ENCODE assay signal across 22 cellular contexts in the genomic region with DNA sequence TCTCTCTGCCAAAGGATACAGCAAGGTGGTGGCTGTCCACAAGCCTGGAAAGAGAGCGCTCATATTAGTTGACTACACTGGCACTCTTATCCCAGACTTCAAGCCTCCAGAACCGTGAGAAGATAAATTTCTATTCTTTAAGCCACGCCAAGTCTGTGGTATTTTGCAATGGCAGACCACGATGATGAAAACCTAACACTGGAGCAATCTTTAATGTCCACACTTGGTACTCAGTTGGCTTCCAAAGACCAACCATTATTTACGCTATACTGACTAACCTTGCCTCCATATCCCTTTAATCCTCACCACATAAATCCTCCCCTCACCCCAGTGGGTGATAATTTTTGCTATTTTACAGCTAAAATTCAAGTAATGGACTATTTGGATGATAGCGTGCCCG. TPM values are rescaled to one million over a fixed set of nuclear protein-coding genes. Genes with fewer than 3 reads are reported as not detected.
DNase-seq lines count a peak whose midpoint lies in the region; ATAC-seq and TF ChIP-seq lines count a peak whose summit lies in the region.
"Had no signal": no experiment of that assay in that cellular context is flagged by ENCODE, and none has a peak within 500 bp of the region (broad histone marks: within the 10 kb centered on the region; RNA-seq: fewer than 3 reads in every experiment).

No MANE protein-coding gene starts in this region.

- H3K4ac ChIP-seq in IMR-90 (ENCODE audit: low read depth, low read length): peak overlapping the region; percentile 72; the same call in 1 of the 2 replicates

- peak overlapping the region; percentile 87 for H2BK20ac ChIP-seq in IMR-90 (ENCODE audit: low read depth, low read length)

- H2AK5ac ChIP-seq in IMR-90 (ENCODE audit: low read depth, low read length): peak overlapping the region; percentile 46; the same call in 1 of the 2 replicates

- no peak overlapping the region for H3K9ac ChIP-seq in IMR-90 (ENCODE audit: low read depth, low read length)

- intact Hi-C loops in IMR-90 (cut with micrococcal nuclease): no loop called here

- H3K27ac ChIP-seq in IMR-90 (ENCODE audit: insufficient read depth, low read length): no peak overlapping the region
- H3K27ac ChIP-seq in right atrium auricular region: no peak overlapping the region
- H3K27ac ChIP-seq: left lung, skin epidermis had no signal

- no peak overlapping the region for H3K56ac ChIP-seq in IMR-90 (ENCODE audit: extremely low read depth, insufficient read depth, low read length)

- H4K91ac ChIP-seq in IMR-90 (ENCODE audit: insufficient read depth, low read depth, low read length): peak overlapping the region; percentile 78; the same call in 1 of the 2 replicates

- H3K14ac ChIP-seq in IMR-90 (replicated peaks; ENCODE audit: low read depth, low read length): no peak overlapping the region

- no peak overlapping the region for H2AK9ac ChIP-seq in IMR-90 (replicated peaks; ENCODE audit: low read depth, low read length, poor library complexity)

- POLR2A ChIA-PET in IMR-90 (lab: Charles Lee; ENCODE audit: unreplicated experiment): no interaction called here

- H2BK120ac ChIP-seq in IMR-90 (ENCODE audit: low read depth, low read length): peak overlapping the region; percentile 82

- peaks cover 0 to 7% of the 10 kb centered on the region in 2 experiments; a peak in 2 of 4 replicates for H3K79me1 ChIP-seq in IMR-90 (ENCODE audit: low read depth in 1 of 2, low read length in 2 of 2)

- H3K4me3 ChIP-seq in IMR-90 (ENCODE audit: insufficient read depth, low read depth, low read length): no peak overlapping the region
- H3K4me3 ChIP-seq in skeletal muscle cell (ENCODE audit: low read depth, low read length): no peak overlapping the region
- no peak overlapping the region for H3K4me3 ChIP-seq in right atrium auricular region
- H3K4me3 ChIP-seq: left lung, skin epidermis had no signal

- H2BK5ac ChIP-seq in IMR-90 (ENCODE audit: low read depth, low read length, poor library complexity, severe bottlenecking): peak overlapping the region; percentile 56

- H2BK15ac ChIP-seq in IMR-90 (ENCODE audit: low read depth, low read length): peak overlapping the region; percentile 74

- H3K18ac ChIP-seq in IMR-90 (ENCODE audit: low read depth, low read length): peak overlapping the region; percentile 40; the same call in 1 of the 2 replicates

- no TSS peak for BruUV-seq in IMR-90 (replicated peaks; lab: Mats Ljungman, UMichigan)

- DNase-seq in IMR-90: peak; percentile 53
- peak; percentile 69 for DNase-seq in SKM-1 treated with dmso at 0.1 percent for 144 hours (lab: John Stamatoyannopoulos, UW; ENCODE audit: unreplicated experiment)
- peak; percentile 93 for DNase-seq in fibroblast of peridontal ligament (ENCODE audit: extremely low read depth)
- peak; percentile 74 for DNase-seq in skeletal muscle cell (ENCODE audit: low read depth)
- DNase-seq in SW480 (ENCODE audit: low spot score): no peak
- no peak for DNase-seq in right atrium auricular region (ENCODE audit: low spot score)
- DNase-seq: activated CD4-positive, alpha-beta T cell treated with anti-CD3 and anti-CD28 coated beads, Interleukin-2, amount 10 ng/mL, durations not matched to agents 7 days and 5 days; activated CD8-positive, alpha-beta memory T cell treated with anti-CD3 and anti-CD28 coated beads, Interleukin-2, amount 50 U/mL, for 48 hours; activated gamma-delta T cell; Caco-2; cortex of kidney; EL; KBM-7; NCI-H1105 treated with DMSO at 0.1 percent for 48 hours; NCI-H2171; occipital lobe; stimulated activated CD4-positive, alpha-beta T cell treated with anti-CD3 and anti-CD28 coated beads, Interleukin-4, amount 100 ng/mL, for 1 hour had no signal

- TF ChIP-seq CTCF in IMR-90 (conservative IDR thresholded peaks at IDR 0.05; ENCODE audit: low read depth, low read length) (no peak), right atrium auricular region (IDR thresholded peaks at IDR 0.05) (no peak)

- H3K4me2 ChIP-seq in IMR-90 (ENCODE audit: low read depth, low read length): no peak overlapping the region

- no peak for TF ChIP-seq POLR2A in IMR-90 (IDR thresholded peaks at IDR 0.05; ENCODE audit: low read depth, low read length)

- TF ChIP-seq RAD21 in IMR-90 (IDR thresholded peaks at IDR 0.05; ENCODE audit: low read length): no peak

- ATAC-seq in IMR-90 (ENCODE audit: low read depth) (no peak), GM19455 (IDR thresholded peaks at IDR 0.05; ENCODE audit: unreplicated experiment) (no peak), GM21515 (IDR thresholded peaks at IDR 0.05; ENCODE audit: unreplicated experiment) (no peak)
- ATAC-seq: HCT116, left lung had no signal

- CTCF ChIA-PET in IMR-90 (lab: Yijun Ruan, JAX): interaction anchor here (1.2 kb wide), 1 partner anchor 11 kb away, joined by 5 read pairs; no protein-coding TSS in a partner anchor

- WGBS in IMR-90 (ENCODE audit: extremely low coverage in 2 of 2, insufficient read length in 1 of 2), 2 experiments: 75% methylated on average over 2 of the region's 7 CpGs; no CpG with 5 or more reads in 1 of the 2 experiments

- H3K9me1 ChIP-seq in IMR-90 (ENCODE audit: insufficient read depth, low read length): peaks cover 5% of the 10 kb centered on the region

- H4K20me1 ChIP-seq in IMR-90 (ENCODE audit: insufficient read depth, low read length): no peaks in the 10 kb centered on the region

- in situ Hi-C loops in IMR-90 (cut with MboI; ENCODE audit: low sequenced_read_pairs): no loop called here

- dilution Hi-C loops in IMR-90 (cut with HindIII; ENCODE audit: low sequenced_read_pairs, unreplicated experiment): no loop called here

- H3K36me3 ChIP-seq in IMR-90 (ENCODE audit: control insufficient read depth, insufficient read depth, low read length) (no peaks in the 10 kb centered on the region), right atrium auricular region (no peaks in the 10 kb centered on the region)
- H3K36me3 ChIP-seq: left lung had no signal

- no peak overlapping the region for H2AFZ ChIP-seq in IMR-90 (replicated peaks; ENCODE audit: low read length, poor library complexity)

- peak overlapping the region in 1 of 2 experiments; percentile 53; a peak in 3 of 4 replicates for H4K8ac ChIP-seq in IMR-90 (ENCODE audit: low read depth in 2 of 2, low read length in 2 of 2)

- H3K9me3 ChIP-seq in IMR-90 (ENCODE audit: control insufficient read depth, insufficient read depth, low read length) (peaks cover 5% of the 10 kb centered on the region), right atrium auricular region (no peaks in the 10 kb centered on the region)
- H3K9me3 ChIP-seq: Caco-2, left lung had no signal

- no peak overlapping the region for H3K23ac ChIP-seq in IMR-90 (ENCODE audit: low read depth, low read length)

- H3K27me3 ChIP-seq in IMR-90 (ENCODE audit: control insufficient read depth, insufficient read depth, low read length) (no peaks in the 10 kb centered on the region), right atrium auricular region (no peaks in the 10 kb centered on the region)
- H3K27me3 ChIP-seq: left lung had no signal

- H3K4me1 ChIP-seq in IMR-90 (ENCODE audit: control insufficient read depth, insufficient read depth, low read length) (peaks cover 9% of the 10 kb centered on the region), right atrium auricular region (no peaks in the 10 kb centered on the region)
- H3K4me1 ChIP-seq: Caco-2 had no signal

- H4K5ac ChIP-seq in IMR-90 (ENCODE audit: low read depth, low read length): peak overlapping the region; percentile 28; the same call in 1 of the 2 replicates

TF ChIP-seq in IMR-90, 13 proteins besides CTCF, POLR2A, EP300 and RAD21:
- peak; percentile 75 for TF ChIP-seq CEBPB (IDR thresholded peaks at IDR 0.05; ENCODE audit: low read depth, low read length)
- TF ChIP-seq, protein P1, sequence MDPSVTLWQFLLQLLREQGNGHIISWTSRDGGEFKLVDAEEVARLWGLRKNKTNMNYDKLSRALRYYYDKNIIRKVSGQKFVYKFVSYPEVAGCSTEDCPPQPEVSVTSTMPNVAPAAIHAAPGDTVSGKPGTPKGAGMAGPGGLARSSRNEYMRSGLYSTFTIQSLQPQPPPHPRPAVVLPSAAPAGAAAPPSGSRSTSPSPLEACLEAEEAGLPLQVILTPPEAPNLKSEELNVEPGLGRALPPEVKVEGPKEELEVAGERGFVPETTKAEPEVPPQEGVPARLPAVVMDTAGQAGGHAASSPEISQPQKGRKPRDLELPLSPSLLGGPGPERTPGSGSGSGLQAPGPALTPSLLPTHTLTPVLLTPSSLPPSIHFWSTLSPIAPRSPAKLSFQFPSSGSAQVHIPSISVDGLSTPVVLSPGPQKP (IDR thresholded peaks at IDR 0.05; ENCODE audit: borderline replicate concordance, low read depth, low read length): no peak

RNA-seq across cellular contexts. Expression of a gene that starts 16.9 kb away (rescaled TPM):
- total RNA-seq in IMR-90 (2012; rRNA removed): 12.9 and 41.7 TPM in 2 replicates
- polyA plus RNA-seq in IMR-90 (2012; rRNA removed): 31.0 and 32.7 TPM in 2 replicates
- 11.5 and 15.9 TPM in 2 replicates for polyA plus RNA-seq in IMR-90 (2012; cell fraction: cytosol; rRNA removed)
- 11.3 and 22.6 TPM in 2 replicates for polyA plus RNA-seq in IMR-90 (2012; cell fraction: nucleus; rRNA removed; ENCODE audit: low replicate concordance)
- total RNA-seq in right atrium auricular region: 10 to 100 TPM; 10.6 to 20.5 TPM

RNA-seq across cellular contexts. Expression of a gene that starts 52.5 kb away (rescaled TPM):
- total RNA-seq in IMR-90 (2012; rRNA removed) (53.1 and 64.7 TPM in 2 replicates), right atrium auricular region (10 to 100 TPM; 74.7 to 76.4 TPM)
- 302 and 361 TPM in 2 replicates for polyA plus RNA-seq in IMR-90 (2012; rRNA removed)
- 13.0 and 33.3 TPM in 2 replicates for polyA plus RNA-seq in IMR-90 (2012; cell fraction: cytosol; rRNA removed)
- polyA plus RNA-seq in IMR-90 (2012; cell fraction: nucleus; rRNA removed; ENCODE audit: low replicate concordance): 11.4 and 110 TPM in 2 replicates

Comparison
In these comparisons a context has a peak if more than half of its experiments do, and no peak if none do; other contexts are left out.
1. DNase-seq: peak in IMR-90 (single experiment), SKM-1 treated with dmso at 0.1 percent for 144 hours (single experiment), fibroblast of peridontal ligament (single experiment) and skeletal muscle cell (single experiment); none in SW480 (single experiment) and right atrium auricular region (single experiment).